Comparison of ENCODE assay signal across 13 cellular contexts in genomic region chr5:7794823-7795222, GRCh38. TPM values are rescaled to one million over a fixed set of nuclear protein-coding genes. Genes with fewer than 3 reads are reported as not detected.
DNase-seq lines count a peak whose midpoint lies in the region; ATAC-seq and TF ChIP-seq lines count a peak whose summit lies in the region.
"Had no signal": no experiment of that assay in that cellular context is flagged by ENCODE, and none has a peak within 500 bp of the region (broad histone marks: within the 10 kb centered on the region; RNA-seq: fewer than 3 reads in every experiment).

No MANE protein-coding gene starts in this region.

- no peak overlapping the region for H3K9ac ChIP-seq in neural progenitor cell

- H3K27ac Mint-ChIP-seq in GM23338 (peak overlapping the region; percentile 31), neural progenitor cell (peak overlapping the region; percentile 61)
- H3K27ac Mint-ChIP-seq in stimulated activated effector memory CD8-positive, alpha-beta T cell treated with anti-CD3 and anti-CD28 coated beads, Interleukin-12 subunit alpha, Interleukin-12 subunit beta, amount 100 ng/mL, for 72 hours, result no peak overlapping the region
- H3K27ac Mint-ChIP-seq: activated CD4-positive, alpha-beta memory T cell treated with anti-CD3 and anti-CD28 coated beads, Interleukin-2, amount 10 ng/mL, durations not matched to agents 7 days and 5 days; memory B cell had no signal

- peaks cover 3% of the 10 kb centered on the region; the same call in 1 of the 2 replicates for H3K36me3 ChIP-seq in GM23338 (ENCODE audit: insufficient read depth)
- no peaks in the 10 kb centered on the region for H3K36me3 ChIP-seq in neural progenitor cell
- H3K36me3 ChIP-seq: transverse colon had no signal

- H3K4me3 ChIP-seq in GM23338, result no peak overlapping the region
- H3K4me3 ChIP-seq in neural progenitor cell, result no peak overlapping the region
- H3K4me3 ChIP-seq: transverse colon had no signal

- H3K27ac ChIP-seq in GM23338 (ENCODE audit: low read depth), result no peak overlapping the region
- peak overlapping the region; percentile 83 for H3K27ac ChIP-seq in neural progenitor cell
- H3K27ac ChIP-seq: transverse colon had no signal

- no peaks in the 10 kb centered on the region for H3K9me3 ChIP-seq in neural progenitor cell (ENCODE audit: low read depth)
- H3K9me3 ChIP-seq: transverse colon had no signal

- ATAC-seq in GM19025 (IDR thresholded peaks at IDR 0.05; ENCODE audit: low read depth, unreplicated experiment) (peak; percentile 38), GM23338 (no peak; the same call in 1 of the 3 replicates), HG03175 (IDR thresholded peaks at IDR 0.05; ENCODE audit: unreplicated experiment) (peak; percentile 37), HG03097 (IDR thresholded peaks at IDR 0.05; ENCODE audit: low FRiP score, unreplicated experiment) (no peak)
- no peak for ATAC-seq in stimulated activated effector memory CD8-positive, alpha-beta T cell treated with anti-CD3 and anti-CD28 coated beads, Interleukin-12 subunit alpha, Interleukin-12 subunit beta, amount 100 ng/mL, for 72 hours

- H3K4me1 Mint-ChIP-seq in GM23338 (peaks cover 39% of the 10 kb centered on the region), neural progenitor cell (peaks cover 24% of the 10 kb centered on the region)
- no peaks in the 10 kb centered on the region for H3K4me1 Mint-ChIP-seq in stimulated activated effector memory CD8-positive, alpha-beta T cell treated with anti-CD3 and anti-CD28 coated beads, Interleukin-12 subunit alpha, Interleukin-12 subunit beta, amount 100 ng/mL, for 72 hours
- H3K4me1 Mint-ChIP-seq: activated CD4-positive, alpha-beta memory T cell treated with anti-CD3 and anti-CD28 coated beads, Interleukin-2, amount 10 ng/mL, durations not matched to agents 7 days and 5 days; memory B cell had no signal

- H3K4me1 ChIP-seq in GM23338 (ENCODE audit: insufficient read depth), result peaks cover 8% of the 10 kb centered on the region; the same call in 1 of the 2 replicates
- peaks cover 24% of the 10 kb centered on the region for H3K4me1 ChIP-seq in neural progenitor cell
- H3K4me1 ChIP-seq: transverse colon had no signal

- no peaks in the 10 kb centered on the region for H3F3A ChIP-seq in GM23338 (replicated peaks; ENCODE audit: low read depth)
- peaks cover 14% of the 10 kb centered on the region for H3F3A ChIP-seq in neural progenitor cell (ENCODE audit: low read depth)

- H4K20me1 ChIP-seq in GM23338 (replicated peaks; ENCODE audit: insufficient read depth) (no peaks in the 10 kb centered on the region), neural progenitor cell (ENCODE audit: low read depth) (no peaks in the 10 kb centered on the region)

- TF ChIP-seq CTCF in GM23338 (conservative IDR thresholded peaks at IDR 0.05; ENCODE audit: low read depth in 2 of 2) (no peak), neural progenitor cell (IDR thresholded peaks at IDR 0.05) (no peak)

- DNase-seq in GM23338 (ENCODE audit: low spot score) (no peak), neural progenitor cell (ENCODE audit: low spot score) (peak; percentile 10), DMS 273 (lab: John Stamatoyannopoulos, UW; ENCODE audit: unreplicated experiment) (no peak)
- DNase-seq in stimulated activated effector memory CD8-positive, alpha-beta T cell treated with anti-CD3 and anti-CD28 coated beads, Interleukin-12 subunit alpha, Interleukin-12 subunit beta, amount 100 ng/mL, for 72 hours (ENCODE audit: low spot score in 2 of 2), result no peak
- no peak for DNase-seq in activated CD4-positive, alpha-beta T cell treated with anti-CD3 and anti-CD28 coated beads, Interleukin-2, amount 50 U/mL, for 1 hour
- DNase-seq: activated CD4-positive, alpha-beta memory T cell treated with anti-CD3 and anti-CD28 coated beads, Interleukin-2, amount 10 ng/mL, durations not matched to agents 7 days and 5 days; NCI-H1417; transverse colon had no signal

- H2AFZ ChIP-seq in GM23338, result no peak overlapping the region
- peak overlapping the region; percentile 68 for H2AFZ ChIP-seq in neural progenitor cell (replicated peaks)

- H3K27me3 Mint-ChIP-seq in GM23338 (ENCODE audit: insufficient read depth, low read depth, poor library complexity) (peaks cover 8% of the 10 kb centered on the region), neural progenitor cell (ENCODE audit: insufficient read depth, low read depth) (peaks cover 7% of the 10 kb centered on the region)
- H3K27me3 Mint-ChIP-seq: activated CD4-positive, alpha-beta memory T cell treated with anti-CD3 and anti-CD28 coated beads, Interleukin-2, amount 10 ng/mL, durations not matched to agents 7 days and 5 days had no signal

- H3K9me2 ChIP-seq in GM23338 (ENCODE audit: insufficient read depth), result no peaks in the 10 kb centered on the region

- H3K36me3 Mint-ChIP-seq in GM23338 (ENCODE audit: low read depth), result peaks cover 36% of the 10 kb centered on the region
- H3K36me3 Mint-ChIP-seq in neural progenitor cell, result no peaks in the 10 kb centered on the region
- no peaks in the 10 kb centered on the region for H3K36me3 Mint-ChIP-seq in stimulated activated effector memory CD8-positive, alpha-beta T cell treated with anti-CD3 and anti-CD28 coated beads, Interleukin-12 subunit alpha, Interleukin-12 subunit beta, amount 100 ng/mL, for 72 hours
- H3K36me3 Mint-ChIP-seq: memory B cell had no signal

- H3K27me3 ChIP-seq in GM23338 (ENCODE audit: insufficient read depth) (no peaks in the 10 kb centered on the region), neural progenitor cell (no peaks in the 10 kb centered on the region)
- H3K27me3 ChIP-seq: transverse colon had no signal

- H3K79me2 ChIP-seq in GM23338 (replicated peaks; ENCODE audit: insufficient read depth) (no peaks in the 10 kb centered on the region), neural progenitor cell (ENCODE audit: low read depth) (no peaks in the 10 kb centered on the region)

- H3K9me3 Mint-ChIP-seq in GM23338, result no peaks in the 10 kb centered on the region; the same call in 1 of the 3 replicates
- H3K9me3 Mint-ChIP-seq in neural progenitor cell, result peaks cover 3% of the 10 kb centered on the region
- H3K9me3 Mint-ChIP-seq in stimulated activated effector memory CD8-positive, alpha-beta T cell treated with anti-CD3 and anti-CD28 coated beads, Interleukin-12 subunit alpha, Interleukin-12 subunit beta, amount 100 ng/mL, for 72 hours, result no peaks in the 10 kb centered on the region
- H3K9me3 Mint-ChIP-seq: activated CD4-positive, alpha-beta memory T cell treated with anti-CD3 and anti-CD28 coated beads, Interleukin-2, amount 10 ng/mL, durations not matched to agents 7 days and 5 days; memory B cell had no signal

- no peak overlapping the region for H3K4me2 ChIP-seq in GM23338
- peak overlapping the region; percentile 53 for H3K4me2 ChIP-seq in neural progenitor cell

- H3K4me3 Mint-ChIP-seq in GM23338 (no peak overlapping the region), neural progenitor cell (peak overlapping the region; percentile 22)
- H3K4me3 Mint-ChIP-seq in stimulated activated effector memory CD8-positive, alpha-beta T cell treated with anti-CD3 and anti-CD28 coated beads, Interleukin-12 subunit alpha, Interleukin-12 subunit beta, amount 100 ng/mL, for 72 hours, result no peak overlapping the region
- H3K4me3 Mint-ChIP-seq: activated CD4-positive, alpha-beta memory T cell treated with anti-CD3 and anti-CD28 coated beads, Interleukin-2, amount 10 ng/mL, durations not matched to agents 7 days and 5 days; memory B cell had no signal

TF ChIP-seq in GM23338, 12 proteins besides CTCF, POLR2A, EP300 and RAD21 (continues in another document):
- TF ChIP-seq ZNF114 (CRISPR knock-in tag; IDR thresholded peaks at IDR 0.05), result no peak

RNA-seq across cellular contexts. Expression of gene CFAP90, which starts 56.1 kb away (rescaled TPM):
- total RNA-seq in GM23338 (2014; rRNA removed; shearing (Covaris generic)), result 0.10 and 3.5 TPM in 2 replicates
- 1.0 and 1.3 TPM in 2 replicates for polyA plus RNA-seq in GM23338 (2016; fragmentation: Nextera tagmentation; extraction: Ambion mirVana)
- total RNA-seq in neural progenitor cell (ENCODE audit: low replicate concordance), result 0.22 TPM in 1 of 2 replicates, not detected in the other
- total RNA-seq: activated CD4-positive, alpha-beta memory T cell treated with anti-CD3 and anti-CD28 coated beads, Interleukin-2, amount 10 ng/mL, durations not matched to agents 7 days and 5 days; HT1080; transverse colon had no signal

Comparison
In these comparisons a context has a peak if more than half of its experiments do, and no peak if none do; other contexts are left out.
1. ATAC-seq: peak in GM19025 (single experiment) and HG03175 (single experiment); none in GM23338 (single experiment), HG03097 (single experiment) and stimulated activated effector memory CD8-positive, alpha-beta T cell treated with anti-CD3 and anti-CD28 coated beads, Interleukin-12 subunit alpha, Interleukin-12 subunit beta, amount 100 ng/mL, for 72 hours (single experiment).